Comparison of ENCODE assay signal across 28 cellular contexts in the genomic region with DNA sequence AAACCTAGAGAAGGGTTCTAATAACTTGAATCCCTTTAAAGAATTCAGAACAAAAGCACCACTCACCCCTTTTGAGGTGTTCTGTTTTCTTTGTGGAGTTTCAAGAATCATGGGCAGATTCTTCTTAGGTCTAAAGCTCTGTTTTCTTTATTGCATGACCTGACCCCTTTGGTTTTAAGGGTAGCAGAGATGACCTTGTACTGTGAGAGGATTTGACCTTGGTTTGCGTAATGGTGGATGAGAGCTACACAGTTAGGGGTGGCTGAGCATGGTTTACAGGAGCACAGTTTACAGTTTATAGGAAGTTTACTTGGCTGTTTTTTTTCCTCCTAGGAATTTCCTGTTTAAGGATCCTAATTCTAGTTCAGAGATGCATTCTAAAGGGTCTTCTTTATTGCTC.
"Had no signal": no experiment of that assay in that cellular context is flagged by ENCODE, and none has a peak within 500 bp of the region (broad histone marks: within the 10 kb centered on the region; RNA-seq: fewer than 3 reads in every experiment).

No MANE protein-coding gene starts in this region.

- DNase-seq: activated CD4-positive, alpha-beta T cell treated with anti-CD3 and anti-CD28 coated beads for 48 hours; activated CD4-positive, alpha-beta T cell treated with anti-CD3 and anti-CD28 coated beads, Interleukin-2, amount 50 U/mL, for 48 hours; activated CD8-positive, alpha-beta memory T cell treated with anti-CD3 and anti-CD28 coated beads for 24 hours; activated gamma-delta T cell; activated naive CD4-positive, alpha-beta T cell treated with anti-CD3 and anti-CD28 coated beads, Interleukin-2, amount 10 ng/mL, durations not matched to agents 7 days and 5 days; activated naive CD8-positive, alpha-beta T cell treated with anti-CD3 and anti-CD28 coated beads, Interleukin-2, amount 10 ng/mL, durations not matched to agents 7 days and 5 days; caudate nucleus; dermis blood vessel endothelial cell; effector CD4-positive, alpha-beta T cell; gastrocnemius medialis; glutamatergic neuron; left lung; lower lobe of right lung; mesendoderm; nucleus accumbens; right cardiac atrium; stimulated activated CD4-positive, alpha-beta T cell treated with anti-CD3 and anti-CD28 coated beads, Interleukin-2, amount 100 ng/mL, for 48 hours; stimulated activated naive CD8-positive, alpha-beta T cell treated with anti-CD3 and anti-CD28 coated beads, Interleukin-15, Interleukin-2, amounts not matched to agents 100 U/mL and 50 U/mL, for 24 hours; T-helper 9 cell; trophoblast cell; WERI-Rb-1 had no signal

- H3K4me3 ChIP-seq: ascending aorta, gastrocnemius medialis, left lung, lower lobe of right lung, thoracic aorta had no signal

- H3K27me3 Mint-ChIP-seq: activated naive CD4-positive, alpha-beta T cell treated with anti-CD3 and anti-CD28 coated beads, Interleukin-2, amount 10 ng/mL, durations not matched to agents 7 days and 5 days; activated naive CD8-positive, alpha-beta T cell treated with anti-CD3 and anti-CD28 coated beads, Interleukin-2, amount 10 ng/mL, durations not matched to agents 7 days and 5 days; brain; natural killer cell treated with Interleukin-12 subunit alpha and Interleukin-12 subunit beta and Interleukin-15 and Interleukin-18, amount 100 ng/mL, for 72 hours had no signal

- H3K27ac ChIP-seq: ascending aorta, gastrocnemius medialis, left lung, lower lobe of right lung, thoracic aorta, WERI-Rb-1 had no signal

- H3K4me1 Mint-ChIP-seq: activated naive CD4-positive, alpha-beta T cell treated with anti-CD3 and anti-CD28 coated beads, Interleukin-2, amount 10 ng/mL, durations not matched to agents 7 days and 5 days; activated naive CD8-positive, alpha-beta T cell treated with anti-CD3 and anti-CD28 coated beads, Interleukin-2, amount 10 ng/mL, durations not matched to agents 7 days and 5 days; brain had no signal

- H3K36me3 Mint-ChIP-seq: activated naive CD4-positive, alpha-beta T cell treated with anti-CD3 and anti-CD28 coated beads, Interleukin-2, amount 10 ng/mL, durations not matched to agents 7 days and 5 days; activated naive CD8-positive, alpha-beta T cell treated with anti-CD3 and anti-CD28 coated beads, Interleukin-2, amount 10 ng/mL, durations not matched to agents 7 days and 5 days; brain had no signal

- H3K27me3 ChIP-seq: ascending aorta, gastrocnemius medialis, left lung had no signal

- ATAC-seq: activated CD4-positive, CD25-positive, alpha-beta regulatory T cell treated with anti-CD3 and anti-CD28 coated beads, Interleukin-2, amount 50 U/mL, for 24 hours; gastrocnemius medialis; left lung; lower lobe of right lung; natural killer cell treated with Interleukin-12 subunit alpha and Interleukin-12 subunit beta and Interleukin-15 and Interleukin-18, amount 100 ng/mL, for 72 hours; right cardiac atrium; stimulated activated naive CD8-positive, alpha-beta T cell treated with anti-CD3 and anti-CD28 coated beads, Interleukin-15, Interleukin-2, amounts not matched to agents 100 U/mL and 50 U/mL, for 24 hours had no signal

- H3K4me1 ChIP-seq: ascending aorta, gastrocnemius medialis, left lung, lower lobe of right lung had no signal

- H3K27ac Mint-ChIP-seq: activated naive CD4-positive, alpha-beta T cell treated with anti-CD3 and anti-CD28 coated beads, Interleukin-2, amount 10 ng/mL, durations not matched to agents 7 days and 5 days; activated naive CD8-positive, alpha-beta T cell treated with anti-CD3 and anti-CD28 coated beads, Interleukin-2, amount 10 ng/mL, durations not matched to agents 7 days and 5 days; activated T-helper 1 cell treated with anti-CD3 and anti-CD28 coated beads, Interleukin-12 subunit alpha, Interleukin-12 subunit beta, Interleukin-2, Interleukin-4 antibody, amounts not matched to agents 30 ng/mL and 10 ng/mL and 1 ng/mL, durations not matched to agents 14 hours and 24 hours and 36 hours; brain; natural killer cell treated with Interleukin-12 subunit alpha and Interleukin-12 subunit beta and Interleukin-15 and Interleukin-18, amount 100 ng/mL, for 72 hours; T-helper 1 cell treated with Interleukin-12 subunit alpha and Interleukin-12 subunit beta and Interleukin-4 antibody, amounts not matched to agents 30 μg/mL and 1 μg/mL, for 36 hours had no signal

- H3K4me3 Mint-ChIP-seq: activated naive CD4-positive, alpha-beta T cell treated with anti-CD3 and anti-CD28 coated beads, Interleukin-2, amount 10 ng/mL, durations not matched to agents 7 days and 5 days; activated naive CD8-positive, alpha-beta T cell treated with anti-CD3 and anti-CD28 coated beads, Interleukin-2, amount 10 ng/mL, durations not matched to agents 7 days and 5 days; activated T-helper 1 cell treated with anti-CD3 and anti-CD28 coated beads, Interleukin-12 subunit alpha, Interleukin-12 subunit beta, Interleukin-2, Interleukin-4 antibody, amounts not matched to agents 30 ng/mL and 10 ng/mL and 1 ng/mL, durations not matched to agents 14 hours and 24 hours and 36 hours; brain; natural killer cell treated with Interleukin-12 subunit alpha and Interleukin-12 subunit beta and Interleukin-15 and Interleukin-18, amount 100 ng/mL, for 72 hours; T-helper 1 cell treated with Interleukin-12 subunit alpha and Interleukin-12 subunit beta and Interleukin-4 antibody, amounts not matched to agents 30 μg/mL and 1 μg/mL, for 36 hours had no signal

- H3K9me3 ChIP-seq: ascending aorta, gastrocnemius medialis, lower lobe of right lung, thoracic aorta had no signal

- H3K36me3 ChIP-seq: ascending aorta, gastrocnemius medialis, left lung, lower lobe of right lung, thoracic aorta, WERI-Rb-1 had no signal
